12 cellular contexts compared by ENCODE assay signal in genomic region chr15:69537888-69538287, GRCh38.
"Had no signal": no experiment of that assay in that cellular context is flagged by ENCODE, and none has a peak within 500 bp of the region (broad histone marks: within the 10 kb centered on the region; RNA-seq: fewer than 3 reads in every experiment).

No MANE protein-coding gene starts in this region.

- H3K4me3 ChIP-seq: lung, tibial nerve, vagina had no signal

- H3K27ac ChIP-seq: neutrophil, tibial nerve, vagina had no signal

- ATAC-seq: activated CD4-positive, CD25-positive, alpha-beta regulatory T cell treated with anti-CD3 and anti-CD28 coated beads, Interleukin-2, amount 50 U/mL, for 24 hours; naive thymus-derived CD4-positive, alpha-beta T cell had no signal

- H3K27me3 ChIP-seq: neutrophil, tibial nerve, vagina had no signal

- H3K36me3 ChIP-seq: neutrophil, tibial nerve, vagina had no signal

- H3K4me1 ChIP-seq: vagina had no signal

- DNase-seq: activated naive CD4-positive, alpha-beta T cell treated with anti-CD3 and anti-CD28 coated beads, Interleukin-2, amount 50 U/mL, for 16 hours; cortex of kidney; effector memory CD4-positive, alpha-beta T cell; immature natural killer cell; midbrain; naive thymus-derived CD4-positive, alpha-beta T cell; small intestine had no signal

- H3K9me3 ChIP-seq: neutrophil, tibial nerve, vagina had no signal
